Comparison of ENCODE assay signal across 29 cellular contexts in the genomic region with DNA sequence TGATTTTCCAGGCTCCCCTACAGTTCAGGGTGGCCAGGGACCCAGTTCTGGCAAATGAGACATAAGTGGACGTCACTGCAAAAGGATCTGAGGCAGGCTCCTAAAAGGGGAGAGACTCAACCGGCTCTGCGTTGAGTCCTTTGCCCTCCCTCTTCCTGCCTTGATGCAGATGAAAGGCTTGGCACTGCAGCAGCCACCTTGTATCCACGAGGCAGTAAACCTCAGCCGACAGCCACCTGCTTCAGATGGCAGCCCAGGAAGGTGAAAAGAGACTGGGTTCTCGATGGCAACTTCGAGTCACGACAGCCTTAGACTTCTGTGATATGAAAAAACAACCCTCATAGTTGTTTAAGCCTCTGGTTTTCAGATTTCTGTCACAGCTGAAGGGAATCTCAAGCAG. TPM values are rescaled to one million over a fixed set of nuclear protein-coding genes. Genes with fewer than 3 reads are reported as not detected.
A peak's percentile ranks its signal among the peaks of the same experiment; 100 is the strongest.
DNase-seq lines count a peak whose midpoint lies in the region; ATAC-seq and TF ChIP-seq lines count a peak whose summit lies in the region.
"Had no signal": no experiment of that assay in that cellular context is flagged by ENCODE, and none has a peak within 500 bp of the region (broad histone marks: within the 10 kb centered on the region; RNA-seq: fewer than 3 reads in every experiment).

No MANE protein-coding gene starts in this region.

- peak overlapping the region; percentile 91 to 96 (median 92) for H3K27ac Mint-ChIP-seq in CD4-positive, CD25-positive, alpha-beta regulatory T cell
- H3K27ac Mint-ChIP-seq in CD8-positive, alpha-beta T cell = peak overlapping the region; percentile 90
- peak overlapping the region; percentile 85 for H3K27ac Mint-ChIP-seq in T-helper 17 cell
- H3K27ac Mint-ChIP-seq in immature natural killer cell = peak overlapping the region in 5 of 6 donors; percentile 88 to 94 (median 91)

- peaks cover 19 to 88% (median 48%) of the 10 kb centered on the region in 4 donors for H3K4me1 Mint-ChIP-seq in CD4-positive, CD25-positive, alpha-beta regulatory T cell
- H3K4me1 Mint-ChIP-seq in CD8-positive, alpha-beta T cell (ENCODE audit: low read depth) = peaks cover 82% of the 10 kb centered on the region
- H3K4me1 Mint-ChIP-seq in T-helper 17 cell (peaks cover 42% of the 10 kb centered on the region), immature natural killer cell (peaks cover 59 to 70% of the 10 kb centered on the region in 2 donors)

- no peaks in the 10 kb centered on the region for H3K9me3 ChIP-seq in CD4-positive, CD25-positive, alpha-beta regulatory T cell (ENCODE audit: control insufficient read depth in 2 of 2, low read length in 2 of 2)
- H3K9me3 ChIP-seq in CD8-positive, alpha-beta T cell (ENCODE audit: low read length) = no peaks in the 10 kb centered on the region
- no peaks in the 10 kb centered on the region for H3K9me3 ChIP-seq in T-helper 17 cell (ENCODE audit: control insufficient read depth, low read length, poor library complexity, severe bottlenecking)
- no peaks in the 10 kb centered on the region for H3K9me3 ChIP-seq in ascending aorta
- H3K9me3 ChIP-seq: BLaER1, SJCRH30 had no signal

- H3K4me1 ChIP-seq in CD4-positive, CD25-positive, alpha-beta regulatory T cell (ENCODE audit: control insufficient read depth, insufficient read depth, low read length, poor library complexity, severe bottlenecking) = peaks cover 87% of the 10 kb centered on the region
- H3K4me1 ChIP-seq in CD8-positive, alpha-beta T cell (ENCODE audit: insufficient read depth, low read length) = peaks cover 93% of the 10 kb centered on the region
- H3K4me1 ChIP-seq in ascending aorta = peaks cover 3 to 5% of the 10 kb centered on the region in 2 donors

- H3K36me3 Mint-ChIP-seq in CD4-positive, CD25-positive, alpha-beta regulatory T cell = no peaks in the 10 kb centered on the region
- no peaks in the 10 kb centered on the region for H3K36me3 Mint-ChIP-seq in CD8-positive, alpha-beta T cell
- H3K36me3 Mint-ChIP-seq in T-helper 17 cell (ENCODE audit: low read depth) (no peaks in the 10 kb centered on the region), immature natural killer cell (no peaks in the 10 kb centered on the region)

- DNase-seq in CD4-positive, CD25-positive, alpha-beta regulatory T cell = no peak
- no peak for DNase-seq in CD8-positive, alpha-beta T cell
- no peak for DNase-seq in T-helper 17 cell
- DNase-seq in immature natural killer cell = no peak
- DNase-seq in ascending aorta (ENCODE audit: low spot score in 2 of 2) = no peak
- DNase-seq: Calu3; DND-41; GM23248; H9; IMR-90; Karpas-422; NCI-H1092; NCI-H1417 treated with DMSO at 0.1 percent for 48 hours; NCI-H1694 treated with DMSO at 0.1 percent for 48 hours; NCI-H2081; NCI-H2171 treated with DMSO at 0.1 percent for 48 hours; NCI-H446; NCI-H524 treated with DMSO at 0.1 percent for 48 hours; NCI-H774; NK-92 treated with Interleukin-12 subunit alpha and Interleukin-12 subunit beta, amount 100 ng/mL, for 24 hours; PC-3; SJCRH30 had no signal

- H3K27ac ChIP-seq in CD4-positive, CD25-positive, alpha-beta regulatory T cell (ENCODE audit: insufficient read depth, low read length, poor library complexity, severe bottlenecking) = no peak overlapping the region
- H3K27ac ChIP-seq in CD8-positive, alpha-beta T cell (ENCODE audit: low read depth, low read length) = no peak overlapping the region
- H3K27ac ChIP-seq in ascending aorta = no peak overlapping the region
- H3K27ac ChIP-seq: BLaER1, GM23248, SJCRH30 had no signal

- H3K4me3 Mint-ChIP-seq in CD4-positive, CD25-positive, alpha-beta regulatory T cell = no peak overlapping the region
- no peak overlapping the region for H3K4me3 Mint-ChIP-seq in CD8-positive, alpha-beta T cell
- H3K4me3 Mint-ChIP-seq in T-helper 17 cell (no peak overlapping the region), immature natural killer cell (no peak overlapping the region)
- H3K4me3 Mint-ChIP-seq: H9 had no signal

- intact Hi-C loops in CD8-positive, alpha-beta T cell (cut with DNase I, micrococcal nuclease) = loop anchor here (5.0 kb wide), 1 partner anchor 178 kb away; no protein-coding TSS in a partner anchor
- intact Hi-C loops in ascending aorta (cut with DNase I) = loop anchor here (5.0 kb wide), 2 partner anchors 58 to 78 kb away; no protein-coding TSS in a partner anchor

- no peak for TF ChIP-seq CTCF in CD8-positive, alpha-beta T cell (IDR thresholded peaks at IDR 0.05)
- TF ChIP-seq CTCF in ascending aorta (IDR thresholded peaks at IDR 0.05) = no peak

- H3K9me3 Mint-ChIP-seq in CD4-positive, CD25-positive, alpha-beta regulatory T cell = peaks cover 0 to 2% (median 0%) of the 10 kb centered on the region in 7 donors
- H3K9me3 Mint-ChIP-seq in CD8-positive, alpha-beta T cell = no peaks in the 10 kb centered on the region
- no peaks in the 10 kb centered on the region for H3K9me3 Mint-ChIP-seq in immature natural killer cell

- no peak for TF ChIP-seq POLR2A in GM18505 (IDR thresholded peaks at IDR 0.05; ENCODE audit: borderline replicate concordance, extremely low read depth, insufficient read depth, insufficient read length)

- no peaks in the 10 kb centered on the region for H3K27me3 ChIP-seq in CD4-positive, CD25-positive, alpha-beta regulatory T cell (ENCODE audit: control insufficient read depth, insufficient read depth, low read length)
- H3K27me3 ChIP-seq in CD8-positive, alpha-beta T cell (ENCODE audit: insufficient read depth, low read length) = no peaks in the 10 kb centered on the region
- H3K27me3 ChIP-seq in ascending aorta = no peaks in the 10 kb centered on the region
- H3K27me3 ChIP-seq: BLaER1, SJCRH30 had no signal

- H3K4me3 ChIP-seq in CD4-positive, CD25-positive, alpha-beta regulatory T cell (ENCODE audit: low read depth, low read length) = no peak overlapping the region
- no peak overlapping the region for H3K4me3 ChIP-seq in CD8-positive, alpha-beta T cell (ENCODE audit: low read depth, low read length)
- H3K4me3 ChIP-seq in ascending aorta = no peak overlapping the region
- H3K4me3 ChIP-seq: BLaER1, GM23248, SJCRH30 had no signal

- no peaks in the 10 kb centered on the region for H3K36me3 ChIP-seq in CD4-positive, CD25-positive, alpha-beta regulatory T cell (ENCODE audit: control insufficient read depth, insufficient read depth, low read length)
- no peaks in the 10 kb centered on the region for H3K36me3 ChIP-seq in CD8-positive, alpha-beta T cell (ENCODE audit: insufficient read depth, low read length)
- H3K36me3 ChIP-seq in ascending aorta = no peaks in the 10 kb centered on the region
- H3K36me3 ChIP-seq: BLaER1, SJCRH30 had no signal

- CTCF ChIA-PET in CD8-positive, alpha-beta T cell (lab: Charles Lee) = interaction anchor here (0.8 to 11.1 kb wide), 10 partner anchors 9 to 236 kb away, joined by 3 to 124 read pairs (median 4); a partner anchor contains a TSS

- H3K27me3 Mint-ChIP-seq in CD4-positive, CD25-positive, alpha-beta regulatory T cell = no peaks in the 10 kb centered on the region
- no peaks in the 10 kb centered on the region for H3K27me3 Mint-ChIP-seq in CD8-positive, alpha-beta T cell (ENCODE audit: low read depth)
- H3K27me3 Mint-ChIP-seq in T-helper 17 cell = no peaks in the 10 kb centered on the region
- H3K27me3 Mint-ChIP-seq in immature natural killer cell (ENCODE audit: low read depth in 3 of 3) = peaks cover 15 to 24% (median 15%) of the 10 kb centered on the region in 3 donors

- POLR2A ChIA-PET in CD8-positive, alpha-beta T cell (lab: Charles Lee) = interaction anchor here (2.9 to 6.9 kb wide), 3 partner anchors 10 to 183 kb away, joined by 9 to 65 read pairs (median 44); a partner anchor contains a TSS

- ATAC-seq in CD4-positive, CD25-positive, alpha-beta regulatory T cell (ENCODE audit: low read depth in 2 of 2) = no peak
- no peak for ATAC-seq in CD8-positive, alpha-beta T cell
- ATAC-seq in T-helper 17 cell = no peak
- ATAC-seq in GM21786 (IDR thresholded peaks at IDR 0.05; ENCODE audit: unreplicated experiment) = no peak
- no peak for ATAC-seq in GM18505 (IDR thresholded peaks at IDR 0.05; ENCODE audit: unreplicated experiment)
- ATAC-seq in HG02798 (IDR thresholded peaks at IDR 0.05; ENCODE audit: poor library complexity, unreplicated experiment) = no peak
- ATAC-seq: PC-3, Right ventricle myocardium inferior, SK-N-SH treated with all-trans-retinoic acid at 6 μM for 48 hours had no signal

RNA-seq across cellular contexts. Expression of a gene that starts 14.7 kb away (rescaled TPM):
- total RNA-seq in CD4-positive, CD25-positive, alpha-beta regulatory T cell = not detected
- polyA plus RNA-seq in CD4-positive, CD25-positive, alpha-beta regulatory T cell = not detected
- total RNA-seq in CD8-positive, alpha-beta T cell = not detected
- total RNA-seq in T-helper 17 cell = not detected
- not detected for polyA plus RNA-seq in immature natural killer cell
- total RNA-seq in ascending aorta = not detected
- total RNA-seq: GM23248, H9, IMR-90, PC-3, Right ventricle myocardium inferior, SJCRH30 had no signal
- polyA plus RNA-seq: AG04450, IMR-90 had no signal
